Comparison of ENCODE assay signal across 12 cellular contexts in the genomic region with DNA sequence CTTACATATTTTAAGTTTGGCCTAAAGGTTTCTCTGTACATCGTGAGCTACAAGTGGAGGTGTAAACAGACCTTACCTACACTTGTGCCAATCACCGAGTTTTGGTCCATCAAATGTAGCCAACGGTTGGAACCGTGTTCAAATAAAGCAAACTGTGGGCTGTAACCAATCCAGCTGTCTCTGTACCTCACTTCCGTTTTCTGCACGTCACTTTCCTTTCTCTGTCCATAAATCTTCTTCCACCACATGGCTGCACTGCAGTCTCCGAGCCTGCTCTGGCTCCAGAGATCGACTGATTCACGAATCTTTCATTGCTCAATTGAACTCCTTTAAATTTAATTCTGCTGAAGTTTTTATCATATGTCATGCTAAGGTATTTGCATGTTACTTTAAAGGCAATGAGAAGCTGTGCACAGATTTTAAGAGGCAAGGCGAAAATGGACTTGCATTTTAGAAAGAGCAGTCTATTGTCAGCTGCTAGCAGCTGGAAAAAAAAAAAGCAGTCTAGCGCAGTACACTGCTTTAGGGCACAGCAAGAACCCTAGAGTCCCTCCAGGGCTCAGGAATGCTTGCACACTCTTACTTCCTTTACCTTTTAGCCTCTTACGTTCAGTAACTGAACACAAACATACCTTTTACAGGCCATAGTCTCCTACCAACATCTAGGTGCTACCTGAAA. TPM values are rescaled to one million over a fixed set of nuclear protein-coding genes. Genes with fewer than 3 reads are reported as not detected.
DNase-seq lines count a peak whose midpoint lies in the region; ATAC-seq, FAIRE-seq and TF ChIP-seq lines count a peak whose summit lies in the region.
"Had no signal": no experiment of that assay in that cellular context is flagged by ENCODE, and none has a peak within 500 bp of the region (broad histone marks: within the 10 kb centered on the region; RNA-seq: fewer than 3 reads in every experiment).

No MANE protein-coding gene starts in this region.

- peak overlapping the region; percentile 96 for H3K27ac Mint-ChIP-seq in activated CD8-positive, alpha-beta T cell treated with anti-CD3 and anti-CD28 coated beads for 36 hours
- H3K27ac Mint-ChIP-seq in stimulated activated memory B cell treated with anti-CD40 and anti-IgM and Interleukin-4, amounts not matched to agents 10 μg/mL and 1 μg/mL and 100 μg/mL, for 72 hours = peak overlapping the region; percentile 25
- H3K27ac Mint-ChIP-seq: memory B cell had no signal

- peak overlapping the region; percentile 57 for H3K4me3 Mint-ChIP-seq in activated CD8-positive, alpha-beta T cell treated with anti-CD3 and anti-CD28 coated beads for 36 hours
- H3K4me3 Mint-ChIP-seq in stimulated activated memory B cell treated with anti-CD40 and anti-IgM and Interleukin-4, amounts not matched to agents 10 μg/mL and 1 μg/mL and 100 μg/mL, for 72 hours = no peak overlapping the region
- H3K4me3 Mint-ChIP-seq: memory B cell had no signal

- DNase-seq in NCI-H2171 treated with DMSO at 0.1 percent for 48 hours (lab: John Stamatoyannopoulos, UW) = peak; percentile 19
- DNase-seq in NCI-H2171 (lab: John Stamatoyannopoulos, UW) = no peak
- DNase-seq in activated CD8-positive, alpha-beta T cell treated with anti-CD3 and anti-CD28 coated beads for 36 hours = peak; percentile 47
- DNase-seq in kidney = no peak
- DNase-seq in SW480 (ENCODE audit: low spot score) = no peak
- DNase-seq in H54 (ENCODE audit: insufficient read length, low spot score) = no peak
- no peak for DNase-seq in SKM-1 (lab: John Stamatoyannopoulos, UW; ENCODE audit: unreplicated experiment)
- DNase-seq: NCI-H2029, T1000 had no signal

- H3K36me3 ChIP-seq in kidney (ENCODE audit: control insufficient read depth in 1 of 2, insufficient read depth in 2 of 2, low read length in 2 of 2) = no peaks in the 10 kb centered on the region

- ATAC-seq in activated CD8-positive, alpha-beta T cell treated with anti-CD3 and anti-CD28 coated beads for 36 hours = peak; percentile 39
- no peak for ATAC-seq in stimulated activated memory B cell treated with anti-CD40 and anti-IgM and Interleukin-4, amounts not matched to agents 10 μg/mL and 1 μg/mL and 100 μg/mL, for 72 hours

- TF ChIP-seq CTCF in activated CD8-positive, alpha-beta T cell treated with anti-CD3 and anti-CD28 coated beads for 36 hours (IDR thresholded peaks at IDR 0.05) = no peak
- TF ChIP-seq CTCF in kidney (IDR thresholded peaks at IDR 0.05; ENCODE audit: borderline replicate concordance, extremely low read depth, insufficient read depth) = no peak

- H3K9me3 ChIP-seq in kidney (ENCODE audit: control insufficient read depth in 1 of 2, low read length in 2 of 2) = no peaks in the 10 kb centered on the region

- H3K9me3 Mint-ChIP-seq in activated CD8-positive, alpha-beta T cell treated with anti-CD3 and anti-CD28 coated beads for 36 hours = peaks cover 16% of the 10 kb centered on the region
- H3K9me3 Mint-ChIP-seq in stimulated activated memory B cell treated with anti-CD40 and anti-IgM and Interleukin-4, amounts not matched to agents 10 μg/mL and 1 μg/mL and 100 μg/mL, for 72 hours = peaks cover 3% of the 10 kb centered on the region
- H3K9me3 Mint-ChIP-seq: memory B cell had no signal

- no peak for TF ChIP-seq POLR2A in H54 (IDR thresholded peaks at IDR 0.05; ENCODE audit: low read depth, low read length)

- intact Hi-C loops in activated CD8-positive, alpha-beta T cell treated with anti-CD3 and anti-CD28 coated beads for 36 hours (cut with micrococcal nuclease) = no loop called here
- intact Hi-C loops in kidney (cut with DNase I) = no loop called here

- no peaks in the 10 kb centered on the region for H3K27me3 Mint-ChIP-seq in activated CD8-positive, alpha-beta T cell treated with anti-CD3 and anti-CD28 coated beads for 36 hours
- H3K27me3 Mint-ChIP-seq in stimulated activated memory B cell treated with anti-CD40 and anti-IgM and Interleukin-4, amounts not matched to agents 10 μg/mL and 1 μg/mL and 100 μg/mL, for 72 hours = no peaks in the 10 kb centered on the region
- H3K27me3 Mint-ChIP-seq: memory B cell had no signal

- CTCF ChIA-PET in activated CD8-positive, alpha-beta T cell treated with anti-CD3 and anti-CD28 coated beads for 36 hours (lab: Charles Lee) = interaction anchor here (0.9 to 1.4 kb wide), 3 partner anchors 10 to 16 kb away, joined by 3 to 4 read pairs (median 4); no protein-coding TSS in a partner anchor

- H3K4me3 ChIP-seq in kidney (ENCODE audit: low read length in 2 of 2) = peak overlapping the region; percentile 16 to 49

- FAIRE-seq in kidney (lab: Jason Lieb, UNC) (no peak), H54 (lab: Jason Lieb, UNC) (no peak)
- FAIRE-seq: GM18507 had no signal

- H3K27ac ChIP-seq in kidney (ENCODE audit: low read depth in 2 of 2, low read length in 2 of 2) = peak overlapping the region; percentile 45 to 91

- H3K4me1 Mint-ChIP-seq in activated CD8-positive, alpha-beta T cell treated with anti-CD3 and anti-CD28 coated beads for 36 hours (ENCODE audit: low read depth) = peaks cover 77% of the 10 kb centered on the region
- peaks cover 8% of the 10 kb centered on the region for H3K4me1 Mint-ChIP-seq in stimulated activated memory B cell treated with anti-CD40 and anti-IgM and Interleukin-4, amounts not matched to agents 10 μg/mL and 1 μg/mL and 100 μg/mL, for 72 hours

- POLR2A ChIA-PET in activated CD8-positive, alpha-beta T cell treated with anti-CD3 and anti-CD28 coated beads for 36 hours (lab: Charles Lee) = interaction anchor here (1.2 to 2.0 kb wide), 3 partner anchors 13 to 129 kb away, joined by 3 to 4 read pairs (median 4); a partner anchor contains a TSS

- H3K36me3 Mint-ChIP-seq in activated CD8-positive, alpha-beta T cell treated with anti-CD3 and anti-CD28 coated beads for 36 hours (ENCODE audit: low read depth) = peaks cover 37% of the 10 kb centered on the region
- H3K36me3 Mint-ChIP-seq in stimulated activated memory B cell treated with anti-CD40 and anti-IgM and Interleukin-4, amounts not matched to agents 10 μg/mL and 1 μg/mL and 100 μg/mL, for 72 hours = peaks cover 9% of the 10 kb centered on the region

- peaks cover 34 to 37% of the 10 kb centered on the region in 2 donors for H3K4me1 ChIP-seq in kidney (ENCODE audit: control insufficient read depth in 1 of 2, insufficient read depth in 1 of 2, low read depth in 1 of 2, low read length in 2 of 2)

- peak overlapping the region in 1 of 2 donors; percentile 29 for H3K9ac ChIP-seq in kidney (ENCODE audit: low read length in 2 of 2)

RNA-seq across cellular contexts. Expression of a gene that starts 13.2 kb away (rescaled TPM):
- total RNA-seq in activated CD8-positive, alpha-beta T cell treated with anti-CD3 and anti-CD28 coated beads for 36 hours = 10 to 100 TPM; 17.8 to 18.5 TPM
- total RNA-seq in kidney = 22.0 TPM
- polyA plus RNA-seq in kidney (ENCODE audit: insufficient read depth, low read depth, low replicate concordance) = 4.9 TPM

Comparison
In these comparisons a context has a peak if more than half of its experiments do, and no peak if none do; other contexts are left out.
1. DNase-seq: peak in NCI-H2171 treated with DMSO at 0.1 percent for 48 hours (single experiment) and activated CD8-positive, alpha-beta T cell treated with anti-CD3 and anti-CD28 coated beads for 36 hours (single experiment); none in NCI-H2171 (single experiment), kidney (single experiment), SW480 (single experiment), H54 (single experiment) and SKM-1 (single experiment).